In genomic region chr3:196317702-196318467, GRCh38 we compare ENCODE assay signal across 8 cellular contexts. TPM values are rescaled to one million over a fixed set of nuclear protein-coding genes. Genes with fewer than 3 reads are reported as not detected.
DNase-seq lines count a peak whose midpoint lies in the region; ATAC-seq and TF ChIP-seq lines count a peak whose summit lies in the region.

Gene DYNLT2B, minus strand, starts transcription at chr3:196318240. Its CDS starts 88 bp downstream, at chr3:196318152.

- H3K36me3 ChIP-seq in GM23338 (ENCODE audit: insufficient read depth) = no peaks in the 10 kb centered on the region
- H3K36me3 ChIP-seq in RWPE2 (ENCODE audit: low read depth) = peaks cover 16% of the 10 kb centered on the region
- H3K36me3 ChIP-seq in neural cell (ENCODE audit: insufficient read depth, low read length) = no peaks in the 10 kb centered on the region

- peak; percentile 36 for TF ChIP-seq RAD21 in neural cell (conservative IDR thresholded peaks at IDR 0.05)

- H3K9me3 ChIP-seq in RWPE2 (ENCODE audit: severe bottlenecking) = no peaks in the 10 kb centered on the region
- H3K9me3 ChIP-seq in neural cell (ENCODE audit: low read length) = no peaks in the 10 kb centered on the region

- H3K36me3 Mint-ChIP-seq in GM23338 (ENCODE audit: low read depth) = peaks cover 8% of the 10 kb centered on the region

- H3K9me3 Mint-ChIP-seq in GM23338 = no peaks in the 10 kb centered on the region
- no peaks in the 10 kb centered on the region for H3K9me3 Mint-ChIP-seq in stimulated activated naive CD8-positive, alpha-beta T cell treated with anti-CD3 and anti-CD28 coated beads, Interleukin-15, amount 100 ng/mL, for 72 hours

- no peaks in the 10 kb centered on the region for H3K79me2 ChIP-seq in GM23338 (replicated peaks; ENCODE audit: insufficient read depth)
- H3K79me2 ChIP-seq in neural cell (replicated peaks; ENCODE audit: insufficient read depth, low read length) = peaks cover 10% of the 10 kb centered on the region

- H3K4me1 Mint-ChIP-seq in GM23338 = peaks cover 5% of the 10 kb centered on the region; the same call in 1 of the 3 replicates
- peaks cover 26% of the 10 kb centered on the region for H3K4me1 Mint-ChIP-seq in stimulated activated naive CD8-positive, alpha-beta T cell treated with anti-CD3 and anti-CD28 coated beads, Interleukin-15, amount 100 ng/mL, for 72 hours

- peak; percentile 92 for DNase-seq in EH (ENCODE audit: low read depth)
- DNase-seq in GM23338 (ENCODE audit: low spot score) = peak; percentile 91
- DNase-seq in LNCaP clone FGC (ENCODE audit: low read depth) = peak; percentile 61
- DNase-seq in RWPE2 (ENCODE audit: low spot score) = peak; percentile 80
- peak; percentile 81 for DNase-seq in activated T-helper 9 cell treated with anti-CD3 and anti-CD28 coated beads, Interleukin-2, amount 50 U/mL, for 16 hours (ENCODE audit: low read depth)
- DNase-seq in fibroblast of the aortic adventitia (ENCODE audit: low read depth) = peak; percentile 77
- DNase-seq in stimulated activated naive CD8-positive, alpha-beta T cell treated with anti-CD3 and anti-CD28 coated beads, Interleukin-15, amount 100 ng/mL, for 72 hours = peak; percentile 87 to 92

- H3K9me2 ChIP-seq in GM23338 (ENCODE audit: insufficient read depth) (no peaks in the 10 kb centered on the region), neural cell (ENCODE audit: insufficient read depth, low read length) (no peaks in the 10 kb centered on the region)

- peak within 1 kb of the TSS; percentile 94 for H3K27ac Mint-ChIP-seq in GM23338
- peak within 1 kb of the TSS; percentile 99 for H3K27ac Mint-ChIP-seq in stimulated activated naive CD8-positive, alpha-beta T cell treated with anti-CD3 and anti-CD28 coated beads, Interleukin-15, amount 100 ng/mL, for 72 hours

- TF ChIP-seq CTCF in GM23338 (conservative IDR thresholded peaks at IDR 0.05; ENCODE audit: low read depth in 2 of 2) (0 out of 4 replicates have a peak, but pooled peaks of 1 of the 2 experiments have one; percentile 17), LNCaP clone FGC (IDR thresholded peaks at IDR 0.05; ENCODE audit: control insufficient read depth, extremely low read depth, insufficient read depth) (no peak; the same call in 1 of the 2 replicates), RWPE2 (IDR thresholded peaks at IDR 0.05; ENCODE audit: poor library complexity, severe bottlenecking) (no peak), fibroblast of the aortic adventitia (IDR thresholded peaks at IDR 0.05; ENCODE audit: insufficient read depth, low read length) (no peak), neural cell (IDR thresholded peaks at IDR 0.05; ENCODE audit: poor library complexity, severe bottlenecking) (peak; percentile 42)

- H3K27ac ChIP-seq in GM23338 (ENCODE audit: low read depth) (peak within 1 kb of the TSS; percentile 66; the same call in 1 of the 2 replicates), RWPE2 (ENCODE audit: poor library complexity, severe bottlenecking) (peak within 1 kb of the TSS; percentile 80), neural cell (ENCODE audit: low read length) (peak within 1 kb of the TSS; percentile 93)

- peak within 1 kb of the TSS; percentile 92 for H3K4me3 Mint-ChIP-seq in GM23338
- H3K4me3 Mint-ChIP-seq in stimulated activated naive CD8-positive, alpha-beta T cell treated with anti-CD3 and anti-CD28 coated beads, Interleukin-15, amount 100 ng/mL, for 72 hours = peak within 1 kb of the TSS; percentile 97 to 99

- H3K4me3 ChIP-seq in GM23338 (peak within 1 kb of the TSS; percentile 89), LNCaP clone FGC (ENCODE audit: low read depth, low read length) (peak within 1 kb of the TSS; percentile 59), RWPE2 (ENCODE audit: severe bottlenecking) (peak within 1 kb of the TSS; percentile 84), fibroblast of the aortic adventitia (ENCODE audit: low read depth, low read length) (peak within 1 kb of the TSS; percentile 90), neural cell (ENCODE audit: low read length) (peak within 1 kb of the TSS; percentile 88)

- H2AFZ ChIP-seq in GM23338 = peak within 1 kb of the TSS; percentile 96; the same call in 1 of the 2 replicates
- H2AFZ ChIP-seq in neural cell (ENCODE audit: low read depth, low read length) = peak within 1 kb of the TSS; percentile 69

- H3F3A ChIP-seq in GM23338 (replicated peaks; ENCODE audit: low read depth) (no peaks in the 10 kb centered on the region), neural cell (ENCODE audit: insufficient read depth, low read length, poor library complexity, severe bottlenecking) (no peaks in the 10 kb centered on the region)

- H3K27me3 ChIP-seq in GM23338 (ENCODE audit: insufficient read depth) (no peaks in the 10 kb centered on the region), RWPE2 (ENCODE audit: insufficient read depth, poor library complexity, severe bottlenecking) (no peaks in the 10 kb centered on the region), neural cell (ENCODE audit: insufficient read depth, low read depth, low read length) (no peaks in the 10 kb centered on the region)

- peaks cover 16% of the 10 kb centered on the region for H3K27me3 Mint-ChIP-seq in GM23338 (ENCODE audit: insufficient read depth, low read depth, poor library complexity)
- H3K27me3 Mint-ChIP-seq in stimulated activated naive CD8-positive, alpha-beta T cell treated with anti-CD3 and anti-CD28 coated beads, Interleukin-15, amount 100 ng/mL, for 72 hours = no peaks in the 10 kb centered on the region

- peak; percentile 57 for TF ChIP-seq EP300 in neural cell (conservative IDR thresholded peaks at IDR 0.05; ENCODE audit: poor library complexity, severe bottlenecking)

- H4K20me1 ChIP-seq in GM23338 (replicated peaks; ENCODE audit: insufficient read depth) (no peaks in the 10 kb centered on the region; the same call in 1 of the 2 replicates), neural cell (ENCODE audit: insufficient read depth) (no peaks in the 10 kb centered on the region)

- H3K4me2 ChIP-seq in GM23338 (peak within 1 kb of the TSS; percentile 81), neural cell (ENCODE audit: low read length) (peak within 1 kb of the TSS; percentile 30)

- ATAC-seq in GM23338 = peak; percentile 90
- ATAC-seq in RWPE2 (ENCODE audit: low read depth) = peak; percentile 79
- peak; percentile 96 for ATAC-seq in stimulated activated naive CD8-positive, alpha-beta T cell treated with anti-CD3 and anti-CD28 coated beads, Interleukin-15, amount 100 ng/mL, for 72 hours

- peak within 1 kb of the TSS; percentile 95 for H3K9ac ChIP-seq in neural cell (ENCODE audit: low read length)

- H3K4me1 ChIP-seq in GM23338 (ENCODE audit: insufficient read depth) (no peaks in the 10 kb centered on the region), RWPE2 (ENCODE audit: insufficient read depth, poor library complexity, severe bottlenecking) (peaks cover 19% of the 10 kb centered on the region)

TF ChIP-seq in GM23338, 12 proteins besides CTCF, POLR2A, EP300 and RAD21:
- peak; percentile 88 for TF ChIP-seq POLR2AphosphoS5 (IDR thresholded peaks at IDR 0.05; ENCODE audit: low read depth)
- TF ChIP-seq EZH2 (IDR thresholded peaks at IDR 0.05; ENCODE audit: low read depth, unreplicated experiment) = no peak
- TF ChIP-seq STAT1 (IDR thresholded peaks at IDR 0.05; ENCODE audit: unreplicated experiment) = no peak
- TF ChIP-seq, protein P1, sequence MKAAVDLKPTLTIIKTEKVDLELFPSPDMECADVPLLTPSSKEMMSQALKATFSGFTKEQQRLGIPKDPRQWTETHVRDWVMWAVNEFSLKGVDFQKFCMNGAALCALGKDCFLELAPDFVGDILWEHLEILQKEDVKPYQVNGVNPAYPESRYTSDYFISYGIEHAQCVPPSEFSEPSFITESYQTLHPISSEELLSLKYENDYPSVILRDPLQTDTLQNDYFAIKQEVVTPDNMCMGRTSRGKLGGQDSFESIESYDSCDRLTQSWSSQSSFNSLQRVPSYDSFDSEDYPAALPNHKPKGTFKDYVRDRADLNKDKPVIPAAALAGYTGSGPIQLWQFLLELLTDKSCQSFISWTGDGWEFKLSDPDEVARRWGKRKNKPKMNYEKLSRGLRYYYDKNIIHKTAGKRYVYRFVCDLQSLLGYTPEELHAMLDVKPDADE (IDR thresholded peaks at IDR 0.05) = no peak
- TF ChIP-seq CREB1 (CRISPR knock-in tag; IDR thresholded peaks at IDR 0.05; ENCODE audit: low read depth) = peak; percentile 72

TF ChIP-seq in neural cell, 6 proteins besides CTCF, POLR2A, EP300 and RAD21:
- TF ChIP-seq SMC3 (conservative IDR thresholded peaks at IDR 0.05; ENCODE audit: poor library complexity) = peak; percentile 40
- TF ChIP-seq EZH2 (IDR thresholded peaks at IDR 0.05; ENCODE audit: borderline replicate concordance, insufficient read depth, low read length, poor library complexity, severe bottlenecking) = no peak
- TF ChIP-seq REST (IDR thresholded peaks at IDR 0.05; ENCODE audit: borderline replicate concordance) = peak; percentile 79
- TF ChIP-seq POLR2AphosphoS5 (IDR thresholded peaks at IDR 0.05) = peak; percentile 90
- TF ChIP-seq TAF1 (IDR thresholded peaks at IDR 0.05; ENCODE audit: low read depth) = peak; percentile 89
- TF ChIP-seq MXI1 (conservative IDR thresholded peaks at IDR 0.05; ENCODE audit: poor library complexity, severe bottlenecking) = peak; percentile 91

RNA-seq across cellular contexts. Expression of gene DYNLT2B, which starts in this region (rescaled TPM):
- 7.7 and 11.3 TPM in 2 replicates for total RNA-seq in GM23338 (2014; rRNA removed; shearing (Covaris generic))
- polyA plus RNA-seq in GM23338 (2016; fragmentation: Nextera tagmentation; extraction: Ambion mirVana) (36.7 and 42.7 TPM in 2 replicates), neural cell (245 and 276 TPM in 2 replicates)
- total RNA-seq in fibroblast of the aortic adventitia (ENCODE audit: low replicate concordance) = 16.0 and 22.1 TPM in 2 replicates
- polyA minus RNA-seq in neural cell = 43.1 and 51.7 TPM in 2 replicates

Comparison
In these comparisons a context has a peak if more than half of its experiments do, and no peak if none do; other contexts are left out.
1. Peak in every context shown above with its lines: DNase-seq, ATAC-seq, H3K4me3 ChIP-seq and H3K27ac ChIP-seq.